ENCODE assay signal across 1 cellular context in genomic region chr4:9532134-9532862, GRCh38.
TF ChIP-seq lines count a peak whose summit lies in the region.

No MANE protein-coding gene starts in this region.

TF ChIP-seq in HepG2, 621 proteins besides CTCF, POLR2A, EP300 and RAD21 (continued from another document):
- TF ChIP-seq ZNF7 (CRISPR knock-in tag; IDR thresholded peaks at IDR 0.05) (0 out of 2 replicates have a peak, but pooled peaks have one; percentile 24), UBTF (CRISPR knock-in tag; IDR thresholded peaks at IDR 0.05) (peak; percentile 57; the same call in 1 of the 2 replicates), ZNF687 (CRISPR knock-in tag; IDR thresholded peaks at IDR 0.05) (peak; percentile 42), STAG1 (CRISPR knock-in tag; IDR thresholded peaks at IDR 0.05) (peak; percentile 63), YY1 (IDR thresholded peaks at IDR 0.05; ENCODE audit: insufficient read depth, insufficient replicate concordance, low read depth, low read length) (peak; percentile 48), ZNF441 (CRISPR knock-in tag; IDR thresholded peaks at IDR 0.05; ENCODE audit: borderline replicate concordance) (peak; percentile 31; the same call in 1 of the 2 replicates), ZNF563 (CRISPR knock-in tag; IDR thresholded peaks at IDR 0.05) (peak; percentile 49; the same call in 1 of the 2 replicates), NFKB2 (CRISPR knock-in tag; IDR thresholded peaks at IDR 0.05; ENCODE audit: borderline replicate concordance) (peak; percentile 24; the same call in 1 of the 2 replicates), ZBTB14 (CRISPR knock-in tag; IDR thresholded peaks at IDR 0.05) (peak; percentile 68; the same call in 1 of the 2 replicates), ZFY (CRISPR knock-in tag; IDR thresholded peaks at IDR 0.05) (peak; percentile 16; the same call in 1 of the 2 replicates), ZNF121 (CRISPR knock-in tag; IDR thresholded peaks at IDR 0.05) (peak; percentile 89)
TF ChIP-seq in HepG2: peak in this region for 19; not testable (repeated sequence) for 602.
